Comparison of ENCODE assay signal across 27 cellular contexts in the genomic region with DNA sequence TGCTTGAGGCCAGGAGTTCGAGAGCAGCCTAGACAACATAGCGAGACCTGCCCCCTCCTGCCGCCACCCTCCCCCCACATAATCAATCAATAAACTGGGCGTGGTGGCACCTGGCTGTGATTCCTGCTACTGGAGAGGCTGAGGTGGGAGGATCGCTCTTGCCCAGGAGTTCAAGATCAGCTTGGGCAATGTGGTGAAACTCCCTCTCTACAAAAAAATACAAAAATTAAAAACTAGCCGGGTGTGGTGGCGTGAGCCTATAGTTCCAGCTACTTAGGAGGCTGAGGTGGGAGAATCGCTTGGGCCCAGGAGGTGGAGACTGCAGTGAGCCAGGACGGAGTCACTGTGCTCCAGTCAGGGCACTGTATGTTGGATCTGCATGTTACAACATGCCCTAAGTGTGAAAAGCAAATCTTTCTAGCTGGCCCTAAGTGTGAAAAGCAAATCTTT. TPM values are rescaled to one million over a fixed set of nuclear protein-coding genes. Genes with fewer than 3 reads are reported as not detected.
A peak's percentile ranks its signal among the peaks of the same experiment; 100 is the strongest.
DNase-seq lines count a peak whose midpoint lies in the region; ATAC-seq, FAIRE-seq and TF ChIP-seq lines count a peak whose summit lies in the region.
"Had no signal": no experiment of that assay in that cellular context is flagged by ENCODE, and none has a peak within 500 bp of the region (broad histone marks: within the 10 kb centered on the region; RNA-seq: fewer than 3 reads in every experiment).

No MANE protein-coding gene starts in this region.

- H3K79me1 ChIP-seq in H1 (ENCODE audit: low read depth, low read length), result no peaks in the 10 kb centered on the region

- no peak overlapping the region for H2BK120ac ChIP-seq in H1 (replicated peaks; ENCODE audit: low read depth, low read length)

- H4K5ac ChIP-seq in H1 (ENCODE audit: insufficient read length, low read depth, low read length), result no peak overlapping the region

- no peaks in the 10 kb centered on the region for H3K27me3 ChIP-seq in H1 (replicated peaks in 1 of 4; ENCODE audit: control insufficient read depth in 3 of 4, extremely low read depth in 1 of 4, insufficient read depth in 3 of 4, low read length in 3 of 4)
- H3K27me3 ChIP-seq in uterus, result no peaks in the 10 kb centered on the region
- H3K27me3 ChIP-seq: heart left ventricle, sigmoid colon, stomach, tibial nerve had no signal

- 0 out of 2 replicates have a peak overlapping the region, but pooled peaks have one; percentile 37 for H2BK15ac ChIP-seq in H1 (ENCODE audit: low read length)

- intact Hi-C loops in uterus (cut with DNase I; ENCODE audit: low total_unique reads), result no loop called here

- H3K9ac ChIP-seq in H1 (replicated peaks in 1 of 4; ENCODE audit: extremely low read depth in 1 of 4, low read depth in 3 of 4, low read length in 3 of 4), result no peak overlapping the region

- peaks cover 2% of the 10 kb centered on the region; the same call in 1 of the 2 replicates for H3K23me2 ChIP-seq in H1 (ENCODE audit: low read depth, low read length)

- no peak for DNase-seq in activated naive CD4-positive, alpha-beta T cell treated with anti-CD3 and anti-CD28 coated beads, Interleukin-2, amount 10 ng/mL, durations not matched to agents 7 days and 5 days
- no peak for DNase-seq in activated naive CD4-positive, alpha-beta T cell (lab: John Stamatoyannopoulos, UW)
- DNase-seq in NCI-H69 (lab: John Stamatoyannopoulos, UW) (peak; percentile 31), H1 (ENCODE audit: low read depth in 1 of 2, low spot score in 2 of 2) (no peak), type B pancreatic cell (ENCODE audit: extremely low spot score, unreplicated experiment) (no peak), uterus (no peak), DMS79 treated with DMSO at 0.1 percent for 48 hours (lab: John Stamatoyannopoulos, UW) (no peak), WTC11 (ENCODE audit: low spot score) (no peak)
- DNase-seq: activated CD4-positive, alpha-beta T cell treated with anti-CD3 and anti-CD28 coated beads, Interleukin-2, amount 50 U/mL, for 48 hours; activated CD8-positive, alpha-beta memory T cell treated with anti-CD3 and anti-CD28 coated beads, Interleukin-2, amount 50 U/mL, for 48 hours; effector CD4-positive, alpha-beta T cell; erythroblast; heart left ventricle; kidney glomerular epithelial cell; lower lobe of right lung; MM.1S; NCI-H1694 treated with DMSO at 0.1 percent for 48 hours; NCI-H2171 treated with DMSO at 0.1 percent for 48 hours; NCI-H524 treated with DMSO at 0.1 percent for 48 hours; sigmoid colon; stomach; T1000 had no signal

- no peak overlapping the region for H3K4me3 ChIP-seq in H1 (ENCODE audit: extremely low read depth in 1 of 4, insufficient read depth in 2 of 4, low read depth in 3 of 4, low read length in 4 of 4)
- H3K4me3 ChIP-seq in uterus, result no peak overlapping the region
- H3K4me3 ChIP-seq: heart left ventricle, lower lobe of right lung, sigmoid colon, stomach, tibial nerve had no signal

- H3K4me2 ChIP-seq in H1 (ENCODE audit: insufficient read depth in 1 of 2, low read depth in 2 of 2, low read length in 2 of 2), result no peak overlapping the region

- H3K27ac Mint-ChIP-seq in activated naive CD4-positive, alpha-beta T cell treated with anti-CD3 and anti-CD28 coated beads, Interleukin-2, amount 10 ng/mL, durations not matched to agents 7 days and 5 days, result no peak overlapping the region
- no peak overlapping the region for H3K27ac Mint-ChIP-seq in type B pancreatic cell
- no peak overlapping the region for H3K27ac Mint-ChIP-seq in WTC11
- H3K27ac Mint-ChIP-seq: activated T-helper 17 cell treated with anti-CD3 and anti-CD28 coated beads, Interleukin-2, amount 50 U/mL, for 72 hours; progenitor cell of endocrine pancreas had no signal

- no peak overlapping the region for H2BK20ac ChIP-seq in H1 (ENCODE audit: low read length)

- H3K9me3 ChIP-seq in H1 (ENCODE audit: insufficient read depth in 2 of 2, low read depth in 1 of 2, low read length in 1 of 2) (no peaks in the 10 kb centered on the region), uterus (no peaks in the 10 kb centered on the region)
- H3K9me3 ChIP-seq: A549, heart left ventricle, lower lobe of right lung, sigmoid colon, stomach, tibial nerve had no signal

- H2AFZ ChIP-seq in H1 (ENCODE audit: low read length), result no peak overlapping the region

- WGBS in H1 (ENCODE audit: extremely low coverage in 1 of 2, insufficient coverage in 1 of 2, insufficient read length in 1 of 2, insufficient replicate concordance in 2 of 2, low coverage in 1 of 2, low lambda C conversion rate in 2 of 2, missing lambda C conversion rate in 1 of 2), 2 experiments, result 83% methylated on average over 9 of the region's 9 CpGs; no CpG with 5 or more reads in 1 of the 2 experiments

- H2AK5ac ChIP-seq in H1 (ENCODE audit: low read depth, low read length), result no peak overlapping the region

- H3K23ac ChIP-seq in H1 (ENCODE audit: insufficient read length), result no peak overlapping the region

- peaks cover 11% of the 10 kb centered on the region for H3K36me3 Mint-ChIP-seq in activated naive CD4-positive, alpha-beta T cell treated with anti-CD3 and anti-CD28 coated beads, Interleukin-2, amount 10 ng/mL, durations not matched to agents 7 days and 5 days
- peaks cover 12% of the 10 kb centered on the region for H3K36me3 Mint-ChIP-seq in type B pancreatic cell
- H3K36me3 Mint-ChIP-seq in WTC11, result no peaks in the 10 kb centered on the region

- H3K4me1 Mint-ChIP-seq in activated naive CD4-positive, alpha-beta T cell treated with anti-CD3 and anti-CD28 coated beads, Interleukin-2, amount 10 ng/mL, durations not matched to agents 7 days and 5 days, result peaks cover 69% of the 10 kb centered on the region
- H3K4me1 Mint-ChIP-seq in type B pancreatic cell (ENCODE audit: unreplicated experiment) (peaks cover 20% of the 10 kb centered on the region), WTC11 (peaks cover 7% of the 10 kb centered on the region)

- TF ChIP-seq POLR2A in H1 (IDR thresholded peaks at IDR 0.05; ENCODE audit: control extremely low read depth in 1 of 2, low read depth in 2 of 2, low read length in 2 of 2) (no peak), uterus (IDR thresholded peaks at IDR 0.05) (no peak)

- CTCF ChIA-PET in activated naive CD4-positive, alpha-beta T cell treated with anti-CD3 and anti-CD28 coated beads, Interleukin-2, amount 10 ng/mL, durations not matched to agents 7 days and 5 days (lab: Charles Lee), result interaction anchor here (0.6 to 17.5 kb wide), 2 partner anchors 57 to 60 kb away, joined by 3 to 508 read pairs; no protein-coding TSS in a partner anchor
- CTCF ChIA-PET in H1 (lab: Charles Lee; ENCODE audit: partially characterized antibody), result interaction anchor here (1.3 to 49.0 kb wide), 4 partner anchors 15 to 65 kb away, joined by 3 to 2124 read pairs (median 187); a partner anchor contains a TSS
- CTCF ChIA-PET in WTC11 (lab: Charles Lee), result interaction anchor here (19.5 kb wide), 1 partner anchor 62 kb away, joined by 906 read pairs; no protein-coding TSS in a partner anchor

- H3K18ac ChIP-seq in H1 (ENCODE audit: extremely low read depth, low read length), result no peak overlapping the region

- no peak for ATAC-seq in WTC11
- ATAC-seq: A549; activated T-helper 17 cell treated with anti-CD3 and anti-CD28 coated beads, Interleukin-2, amount 50 U/mL, for 72 hours; heart left ventricle; lower lobe of right lung had no signal

- H3K27ac ChIP-seq in H1 (ENCODE audit: low read depth, low read length) (no peak overlapping the region), uterus (no peak overlapping the region)
- H3K27ac ChIP-seq: heart left ventricle, lower lobe of right lung, sigmoid colon, stomach, tibial nerve had no signal

- FAIRE-seq in H1 (lab: Jason Lieb, UNC), result no peak
- FAIRE-seq: A549, D721Med had no signal

- no peak for TF ChIP-seq EP300 in H1 (IDR thresholded peaks at IDR 0.05; ENCODE audit: borderline replicate concordance in 1 of 2, low read depth in 2 of 2, low read length in 2 of 2)

- no peak overlapping the region for H3K14ac ChIP-seq in H1 (ENCODE audit: insufficient read length)

- H3K79me2 ChIP-seq in H1 (ENCODE audit: control insufficient read depth in 1 of 2, insufficient read depth in 2 of 2, low read length in 2 of 2), result no peaks in the 10 kb centered on the region

- H3K36me3 ChIP-seq in H1 (ENCODE audit: control insufficient read depth in 2 of 4, insufficient read depth in 4 of 4, low read length in 3 of 4), result no peaks in the 10 kb centered on the region
- H3K36me3 ChIP-seq in uterus, result no peaks in the 10 kb centered on the region
- H3K36me3 ChIP-seq: heart left ventricle, lower lobe of right lung, sigmoid colon, stomach, tibial nerve had no signal

- H3K4ac ChIP-seq in H1 (replicated peaks; ENCODE audit: insufficient read length, low read depth, low read length), result no peak overlapping the region

- no peak for TF ChIP-seq RAD21 in H1 (IDR thresholded peaks at IDR 0.05 in 1 of 2, conservative IDR thresholded peaks at IDR 0.05 in 1 of 2; ENCODE audit: low read depth in 2 of 2, low read length in 2 of 2)

- H3K56ac ChIP-seq in H1 (replicated peaks; ENCODE audit: insufficient read length, low read depth, low read length), result no peak overlapping the region

- H2BK12ac ChIP-seq in H1 (ENCODE audit: low read depth, low read length), result 0 out of 2 replicates have a peak overlapping the region, but pooled peaks have one; percentile 29

- H3K4me1 ChIP-seq in H1 (replicated peaks in 1 of 4; ENCODE audit: control insufficient read depth in 3 of 4, insufficient read depth in 4 of 4, low read length in 3 of 4) (peaks cover 0 to 2% (median 0%) of the 10 kb centered on the region in 4 experiments; a peak in 1 of 7 replicates), uterus (no peaks in the 10 kb centered on the region)

- no peak overlapping the region for H4K8ac ChIP-seq in H1 (ENCODE audit: extremely low read depth, insufficient read depth, low read length)

- H3K27me3 Mint-ChIP-seq in activated naive CD4-positive, alpha-beta T cell treated with anti-CD3 and anti-CD28 coated beads, Interleukin-2, amount 10 ng/mL, durations not matched to agents 7 days and 5 days, result peaks cover 5% of the 10 kb centered on the region
- H3K27me3 Mint-ChIP-seq in type B pancreatic cell (peaks cover 13% of the 10 kb centered on the region), WTC11 (ENCODE audit: low read depth) (peaks cover 3% of the 10 kb centered on the region; the same call in 1 of the 2 replicates)
- H3K27me3 Mint-ChIP-seq: activated T-helper 17 cell treated with anti-CD3 and anti-CD28 coated beads, Interleukin-2, amount 50 U/mL, for 72 hours; progenitor cell of endocrine pancreas had no signal

- H3K4me3 Mint-ChIP-seq in activated naive CD4-positive, alpha-beta T cell treated with anti-CD3 and anti-CD28 coated beads, Interleukin-2, amount 10 ng/mL, durations not matched to agents 7 days and 5 days, result peak overlapping the region; percentile 21
- H3K4me3 Mint-ChIP-seq in type B pancreatic cell (peak overlapping the region; percentile 41), WTC11 (no peak overlapping the region)

- POLR2A ChIA-PET in H1 (lab: Charles Lee; ENCODE audit: partially characterized antibody), result interaction anchor here (1.5 kb wide), 1 partner anchor 96 kb away, joined by 4 read pairs; no protein-coding TSS in a partner anchor
- POLR2A ChIA-PET in WTC11 (lab: Charles Lee), result no interaction called here

- no peak overlapping the region for H4K91ac ChIP-seq in H1 (replicated peaks; ENCODE audit: insufficient read length, low read length)

- H2BK5ac ChIP-seq in H1 (ENCODE audit: low read depth, low read length), result no peak overlapping the region

- TF ChIP-seq CTCF in H1 (IDR thresholded peaks at IDR 0.05; ENCODE audit: control extremely low read depth in 1 of 3, insufficient read depth in 1 of 3, low read depth in 1 of 3, low read length in 3 of 3), result no peak
- no peak for TF ChIP-seq CTCF in type B pancreatic cell (conservative IDR thresholded peaks at IDR 0.05)
- TF ChIP-seq CTCF in uterus (IDR thresholded peaks at IDR 0.05), result no peak
- no peak for TF ChIP-seq CTCF in WTC11 (IDR thresholded peaks at IDR 0.05)

- H4K20me1 ChIP-seq in H1 (replicated peaks in 1 of 2; ENCODE audit: control insufficient read depth in 1 of 2, insufficient read depth in 2 of 2, low read length in 2 of 2), result peaks cover 0 to 2% of the 10 kb centered on the region in 2 experiments

- no peaks in the 10 kb centered on the region for H3K9me3 Mint-ChIP-seq in activated naive CD4-positive, alpha-beta T cell treated with anti-CD3 and anti-CD28 coated beads, Interleukin-2, amount 10 ng/mL, durations not matched to agents 7 days and 5 days
- H3K9me3 Mint-ChIP-seq in type B pancreatic cell, result no peaks in the 10 kb centered on the region
- H3K9me3 Mint-ChIP-seq in WTC11, result no peaks in the 10 kb centered on the region
- H3K9me3 Mint-ChIP-seq: activated T-helper 17 cell treated with anti-CD3 and anti-CD28 coated beads, Interleukin-2, amount 50 U/mL, for 72 hours had no signal

RNA-seq across cellular contexts. Expression of a gene that starts 7.0 kb away (rescaled TPM):
- 81.7 and 84.9 TPM in 2 replicates for total RNA-seq in H1 (2021; fragmentation: NEBNext Ultra II Directional; extraction: Animal tissue kit (Norgen Biotek cat#: 25700))
- polyA plus RNA-seq in H1 (2011; rRNA removed), result 10.0 and 10.8 TPM in 2 replicates
- polyA plus RNA-seq in H1 (2011; cell fraction: cytosol; rRNA removed), result 12.8 TPM
- polyA plus RNA-seq in H1 (2011; cell fraction: nucleus; rRNA removed), result 23.1 TPM
- polyA plus RNA-seq in H1 (2012, experiment 1 of 2), result 9.8 to 13.2 TPM (median 11.4 TPM) in 4 replicates
- 2.0 TPM for polyA plus RNA-seq in H1 (2012, experiment 2 of 2)
- 20.5 TPM for polyA plus RNA-seq in H1 (2013, experiment 1 of 2)
- polyA plus RNA-seq in H1 (2013, experiment 2 of 2), result 18.6 TPM
- 75.0 and 83.5 TPM in 2 replicates for polyA minus RNA-seq in H1 (2011; rRNA and poly(A)+ RNA removed)
- 26.9 TPM for polyA minus RNA-seq in H1 (2011; cell fraction: cytosol; rRNA and poly(A)+ RNA removed)
- 109 TPM for polyA minus RNA-seq in H1 (2011; cell fraction: nucleus; rRNA and poly(A)+ RNA removed)
- total RNA-seq in type B pancreatic cell (ENCODE audit: low replicate concordance) (70.0 and 101 TPM in 2 replicates), uterus (100 to 1,000 TPM in 3 of 4 donors, 10 to 100 TPM in 1; 31.0 to 141 (median 134) TPM), WTC11 (2021) (73.5 to 76.2 TPM (median 74.1 TPM) in 3 replicates)

RNA-seq across cellular contexts. Expression of a gene that starts 14.6 kb away (rescaled TPM):
- 36.7 and 36.9 TPM in 2 replicates for total RNA-seq in H1 (2021; fragmentation: NEBNext Ultra II Directional; extraction: Animal tissue kit (Norgen Biotek cat#: 25700))
- 20.4 and 26.0 TPM in 2 replicates for polyA plus RNA-seq in H1 (2011; rRNA removed)
- polyA plus RNA-seq in H1 (2011; cell fraction: cytosol; rRNA removed), result 15.9 TPM
- 30.4 TPM for polyA plus RNA-seq in H1 (2011; cell fraction: nucleus; rRNA removed)
- polyA plus RNA-seq in H1 (2012, experiment 1 of 2), result 11.3 to 13.9 TPM (median 12.5 TPM) in 4 replicates
- polyA plus RNA-seq in H1 (2012, experiment 2 of 2), result 8.4 TPM
- 8.5 TPM for polyA plus RNA-seq in H1 (2013, experiment 1 of 2)
- polyA plus RNA-seq in H1 (2013, experiment 2 of 2), result 7.8 TPM
- polyA minus RNA-seq in H1 (2011; rRNA and poly(A)+ RNA removed), result 44.4 and 55.8 TPM in 2 replicates
- polyA minus RNA-seq in H1 (2011; cell fraction: cytosol; rRNA and poly(A)+ RNA removed), result 30.4 TPM
- polyA minus RNA-seq in H1 (2011; cell fraction: nucleus; rRNA and poly(A)+ RNA removed), result 37.1 TPM
- total RNA-seq in type B pancreatic cell (ENCODE audit: low replicate concordance), result 55.1 and 77.5 TPM in 2 replicates
- 10 to 100 TPM in 3 of 4 donors, 1 to 10 TPM in 1; 7.4 to 81.5 (median 38.3) TPM for total RNA-seq in uterus
- total RNA-seq in WTC11 (2021), result 20.8 to 27.7 TPM (median 22.6 TPM) in 3 replicates
